18 cellular contexts compared by ENCODE assay signal in genomic region chr7:77690289-77690688, GRCh38. TPM values are rescaled to one million over a fixed set of nuclear protein-coding genes. Genes with fewer than 3 reads are reported as not detected.
A peak's percentile ranks its signal among the peaks of the same experiment; 100 is the strongest.
DNase-seq lines count a peak whose midpoint lies in the region; TF ChIP-seq lines count a peak whose summit lies in the region.
"Had no signal": no experiment of that assay in that cellular context is flagged by ENCODE, and none has a peak within 500 bp of the region (broad histone marks: within the 10 kb centered on the region; RNA-seq: fewer than 3 reads in every experiment).

No MANE protein-coding gene starts in this region.

- H3K4me3 ChIP-seq in hepatocyte, result no peak overlapping the region
- H3K4me3 ChIP-seq in transverse colon, result no peak overlapping the region
- H3K4me3 ChIP-seq in CD8-positive, alpha-beta memory T cell (ENCODE audit: low read length), result no peak overlapping the region
- H3K4me3 ChIP-seq in breast epithelium, result no peak overlapping the region
- H3K4me3 ChIP-seq: Peyer's patch had no signal

- in situ Hi-C loops in transverse colon (cut with MboI; ENCODE audit: low pct_ligation_motif_present in 1 of 4, low pct_unique_long_range_greater_than_20kb in 1 of 4, low sequenced_read_pairs in 3 of 4), result no loop called here

- TF ChIP-seq CTCF in RWPE1 (conservative IDR thresholded peaks at IDR 0.05; ENCODE audit: low read depth) (no peak), hepatocyte (IDR thresholded peaks at IDR 0.05; ENCODE audit: poor library complexity) (no peak), neural crest cell (conservative IDR thresholded peaks at IDR 0.05) (no peak), transverse colon (IDR thresholded peaks at IDR 0.05) (no peak), breast epithelium (IDR thresholded peaks at IDR 0.05) (no peak)

- H3K9me3 Mint-ChIP-seq in neural crest cell, result no peaks in the 10 kb centered on the region
- no peaks in the 10 kb centered on the region for H3K9me3 Mint-ChIP-seq in CD8-positive, alpha-beta memory T cell
- H3K9me3 Mint-ChIP-seq: H9 had no signal

- H3K36me3 ChIP-seq in hepatocyte (replicated peaks; ENCODE audit: insufficient read depth, low read depth), result no peaks in the 10 kb centered on the region
- no peaks in the 10 kb centered on the region for H3K36me3 ChIP-seq in transverse colon
- H3K36me3 ChIP-seq in CD8-positive, alpha-beta memory T cell (ENCODE audit: insufficient read depth, low read length), result no peaks in the 10 kb centered on the region
- no peaks in the 10 kb centered on the region for H3K36me3 ChIP-seq in breast epithelium
- H3K36me3 ChIP-seq: Peyer's patch had no signal

- 87% methylated on average over 8 of the region's 8 CpGs for WGBS in hepatocyte (ENCODE audit: low lambda C conversion rate, missing lambda C conversion rate)
- WGBS in transverse colon (ENCODE audit: low coverage in 1 of 2), 2 donors, result 47 to 54% methylated on average over 6 to 8 of the region's 8 CpGs

- H3K4me1 Mint-ChIP-seq in neural crest cell, result peaks cover 28% of the 10 kb centered on the region
- peaks cover 29 to 62% (median 50%) of the 10 kb centered on the region in 3 donors for H3K4me1 Mint-ChIP-seq in CD8-positive, alpha-beta memory T cell

- peak overlapping the region; percentile 39 for H3K4me3 Mint-ChIP-seq in neural crest cell
- H3K4me3 Mint-ChIP-seq in CD8-positive, alpha-beta memory T cell, result peak overlapping the region in 1 of 7 donors; percentile 65
- H3K4me3 Mint-ChIP-seq: H9 had no signal

- H4K20me1 ChIP-seq in hepatocyte (ENCODE audit: insufficient read depth, poor library complexity, severe bottlenecking), result no peaks in the 10 kb centered on the region

- no peak overlapping the region for H2AFZ ChIP-seq in hepatocyte

- peak overlapping the region; percentile 57 for H3K27ac Mint-ChIP-seq in neural crest cell (ENCODE audit: unreplicated experiment)
- peak overlapping the region in 2 of 8 donors; percentile 30 to 68 for H3K27ac Mint-ChIP-seq in CD8-positive, alpha-beta memory T cell

- H3K9me2 ChIP-seq in hepatocyte (replicated peaks; ENCODE audit: insufficient read depth), result no peaks in the 10 kb centered on the region

- POLR2A ChIA-PET in RWPE1 (lab: Yijun Ruan, JAX; ENCODE audit: low non-redundant PET), result interaction anchor here (0.8 kb wide), 1 partner anchor 14 kb away, joined by 3 read pairs; no protein-coding TSS in a partner anchor
- POLR2A ChIA-PET in CD8-positive, alpha-beta memory T cell (lab: Charles Lee), result no interaction called here

- H3K27me3 Mint-ChIP-seq in neural crest cell (ENCODE audit: low read depth), result no peaks in the 10 kb centered on the region
- no peaks in the 10 kb centered on the region for H3K27me3 Mint-ChIP-seq in CD8-positive, alpha-beta memory T cell

- CTCF ChIA-PET in RWPE1 (lab: Yijun Ruan, JAX), result interaction anchor here (1.1 kb wide), 1 partner anchor 81 kb away, joined by 4 read pairs; no protein-coding TSS in a partner anchor
- CTCF ChIA-PET in CD8-positive, alpha-beta memory T cell (lab: Charles Lee), result no interaction called here

- H3K27me3 ChIP-seq in hepatocyte (no peaks in the 10 kb centered on the region), transverse colon (no peaks in the 10 kb centered on the region), breast epithelium (no peaks in the 10 kb centered on the region)
- H3K27me3 ChIP-seq in CD8-positive, alpha-beta memory T cell (ENCODE audit: insufficient read depth, low read length, poor library complexity, severe bottlenecking), result no peaks in the 10 kb centered on the region
- H3K27me3 ChIP-seq: Peyer's patch had no signal

- no peaks in the 10 kb centered on the region for H3K9me3 ChIP-seq in hepatocyte (ENCODE audit: low read depth)
- H3K9me3 ChIP-seq in transverse colon, result no peaks in the 10 kb centered on the region
- no peaks in the 10 kb centered on the region for H3K9me3 ChIP-seq in CD8-positive, alpha-beta memory T cell (ENCODE audit: low read length)
- no peaks in the 10 kb centered on the region for H3K9me3 ChIP-seq in breast epithelium
- H3K9me3 ChIP-seq: Peyer's patch had no signal

- H3K27ac ChIP-seq in RWPE1, result 0 out of 2 replicates have a peak overlapping the region, but pooled peaks have one; percentile 5
- H3K27ac ChIP-seq in hepatocyte, result peak overlapping the region; percentile 21
- peak overlapping the region; percentile 30 to 57 (median 56) for H3K27ac ChIP-seq in transverse colon
- no peak overlapping the region for H3K27ac ChIP-seq in CD8-positive, alpha-beta memory T cell (ENCODE audit: low read depth, low read length)
- H3K27ac ChIP-seq in breast epithelium, result peak overlapping the region in 1 of 2 donors; percentile 45
- H3K27ac ChIP-seq: C4-2B had no signal

- TF ChIP-seq EP300 in transverse colon (IDR thresholded peaks at IDR 0.05; ENCODE audit: low read depth), result no peak

- DNase-seq in RWPE1 (ENCODE audit: low spot score) (no peak), hepatocyte (ENCODE audit: low spot score) (no peak), neural crest cell (ENCODE audit: low read depth, low spot score) (no peak), transverse colon (no peak), breast epithelium (ENCODE audit: low spot score in 2 of 2) (no peak), activated T-cell treated with anti-CD3 and anti-CD28 coated beads for 4 hours (no peak)
- no peak for DNase-seq in CD8-positive, alpha-beta memory T cell
- DNase-seq: ACHN, COR-L47, DMS 273 treated with DMSO at 0.1 percent for 48 hours, H9, Karpas-422, NCI-H1048, NCI-H1436 treated with DMSO at 0.1 percent for 48 hours, NCI-H2029, NCI-H69, Peyer's patch had no signal

- no peaks in the 10 kb centered on the region for H3K36me3 Mint-ChIP-seq in neural crest cell (ENCODE audit: low read depth)
- H3K36me3 Mint-ChIP-seq in CD8-positive, alpha-beta memory T cell, result peaks cover 0 to 4% (median 1%) of the 10 kb centered on the region in 3 donors

- H3K79me2 ChIP-seq in hepatocyte, result peaks cover 77% of the 10 kb centered on the region

- H3K4me2 ChIP-seq in hepatocyte, result no peak overlapping the region

- TF ChIP-seq POLR2A in transverse colon (IDR thresholded peaks at IDR 0.05), result no peak
- TF ChIP-seq POLR2A in breast epithelium (IDR thresholded peaks at IDR 0.05), result no peak

- H3K4me1 ChIP-seq in hepatocyte (ENCODE audit: insufficient read depth) (peaks cover 29% of the 10 kb centered on the region), transverse colon (peaks cover 36 to 93% (median 62%) of the 10 kb centered on the region in 4 donors), breast epithelium (peaks cover 0 to 14% of the 10 kb centered on the region in 2 donors)
- H3K4me1 ChIP-seq in CD8-positive, alpha-beta memory T cell (ENCODE audit: insufficient read depth, low read length), result peaks cover 22% of the 10 kb centered on the region

- intact Hi-C loops in transverse colon (cut with DNase I; ENCODE audit: low total_unique reads) (no loop called here), breast epithelium (cut with DNase I; ENCODE audit: low total_unique reads) (no loop called here)

RNA-seq across cellular contexts. Expression of gene RSBN1L, which starts 6.0 kb away (rescaled TPM):
- 14.8 and 19.2 TPM in 2 replicates for total RNA-seq in hepatocyte
- polyA plus RNA-seq in hepatocyte, result 4.8 and 7.4 TPM in 2 replicates
- total RNA-seq in neural crest cell, result 23.6 and 24.4 TPM in 2 replicates
- 10 to 100 TPM; 13.7 to 26.2 (median 19.8) TPM for total RNA-seq in transverse colon
- 10 to 100 TPM; 23.4 to 24.5 TPM for total RNA-seq in CD8-positive, alpha-beta memory T cell
- polyA plus RNA-seq in CD8-positive, alpha-beta memory T cell, result 9.6 TPM
- total RNA-seq in breast epithelium, result 10 to 100 TPM; 13.9 to 34.5 (median 29.8) TPM
